ENCODE assay signal across 9 cellular contexts in the genomic region with DNA sequence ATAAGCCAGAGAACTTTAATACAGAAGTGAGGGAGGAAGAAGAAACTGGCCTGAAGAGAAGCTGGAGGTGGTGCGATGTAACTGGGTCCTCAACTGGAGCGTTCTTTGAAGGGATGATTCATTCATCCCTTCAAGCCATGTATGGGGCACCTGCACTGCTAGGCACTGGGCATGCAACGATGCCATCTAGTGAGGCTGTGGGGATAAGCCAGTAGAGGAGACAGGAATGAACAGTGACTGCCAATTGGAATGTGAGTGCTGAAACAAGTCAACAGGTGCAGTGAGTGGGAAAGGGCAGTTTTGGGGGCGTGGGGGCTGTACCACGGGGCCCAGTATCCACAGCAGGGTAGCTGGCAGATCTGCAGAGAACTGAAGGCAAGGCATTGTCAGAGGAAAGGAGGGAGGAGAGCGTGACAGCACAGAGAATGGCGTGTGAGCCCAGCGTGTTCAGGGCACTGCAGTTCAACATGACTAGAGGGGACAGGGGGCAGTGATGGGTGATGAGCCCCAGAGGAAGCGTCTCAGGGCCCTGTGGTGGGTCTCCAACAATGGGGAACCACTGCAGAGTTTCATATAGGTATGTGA. TPM values are rescaled to one million over a fixed set of nuclear protein-coding genes. Genes with fewer than 3 reads are reported as not detected.
A peak's percentile ranks its signal among the peaks of the same experiment; 100 is the strongest.
DNase-seq lines count a peak whose midpoint lies in the region; ATAC-seq and TF ChIP-seq lines count a peak whose summit lies in the region.
"Had no signal": no experiment of that assay in that cellular context is flagged by ENCODE, and none has a peak within 500 bp of the region (broad histone marks: within the 10 kb centered on the region; RNA-seq: fewer than 3 reads in every experiment).

No MANE protein-coding gene starts in this region.

- H4K20me1 ChIP-seq in PC-9 (ENCODE audit: insufficient read depth) = no peaks in the 10 kb centered on the region

- CTCF ChIA-PET in PC-9 (lab: Charles Lee) = interaction anchor here (0.6 kb wide), 2 partner anchors 16 to 1066 kb away, joined by 3 to 4 read pairs; no protein-coding TSS in a partner anchor

- intact Hi-C loops in PC-9 (cut with micrococcal nuclease; ENCODE audit: unreplicated experiment) = loop anchor here (1.0 to 5.0 kb wide), 3 partner anchors 42 to 351 kb away; partner anchors contain the start of genes GLCE and RPLP1
- intact Hi-C loops in testis (cut with DNase I; ENCODE audit: low total_unique reads) = no loop called here

- no TSS peak for BruUV-seq in PC-9 (replicated peaks; lab: Mats Ljungman, UMichigan)

- no peak for ATAC-seq in GM19328 (IDR thresholded peaks at IDR 0.05; ENCODE audit: unreplicated experiment)
- ATAC-seq in HG03469 (IDR thresholded peaks at IDR 0.05; ENCODE audit: unreplicated experiment) = no peak

- H3K79me2 ChIP-seq in PC-9 (ENCODE audit: low read depth) = peaks cover 20% of the 10 kb centered on the region

- peaks cover 7% of the 10 kb centered on the region; the same call in 1 of the 2 replicates for H3F3A ChIP-seq in PC-9 (ENCODE audit: insufficient read depth, low read depth)

- no peak overlapping the region for H3K27ac ChIP-seq in PC-9
- no peak overlapping the region for H3K27ac ChIP-seq in testis
- H3K27ac ChIP-seq: dorsolateral prefrontal cortex had no signal

- POLR2A ChIA-PET in PC-9 (lab: Charles Lee; ENCODE audit: unreplicated experiment) = interaction anchor here (0.5 kb wide), 1 partner anchor 163 kb away, joined by 5 read pairs; no protein-coding TSS in a partner anchor

- WGBS in testis, 2 donors = 72 to 79% methylated on average over 9 of the region's 9 CpGs

- peaks cover 36% of the 10 kb centered on the region for H3K4me1 ChIP-seq in PC-9 (replicated peaks; ENCODE audit: insufficient read depth)
- H3K4me1 ChIP-seq in testis = no peaks in the 10 kb centered on the region

- H3K4me2 ChIP-seq in PC-9 = no peak overlapping the region

- no peaks in the 10 kb centered on the region for H3K36me3 ChIP-seq in PC-9 (ENCODE audit: low read depth)
- H3K36me3 ChIP-seq in testis (ENCODE audit: low read depth, missing control alignments) = no peaks in the 10 kb centered on the region

- H3K4me3 ChIP-seq in PC-9 (no peak overlapping the region), fibroblast of mammary gland (ENCODE audit: control insufficient read depth, low read depth, low read length) (no peak overlapping the region), testis (no peak overlapping the region)
- H3K4me3 ChIP-seq: dorsolateral prefrontal cortex had no signal

- H3K9me3 ChIP-seq in PC-9 (ENCODE audit: insufficient read depth, low read depth) = no peaks in the 10 kb centered on the region
- no peaks in the 10 kb centered on the region for H3K9me3 ChIP-seq in testis

- no peak for TF ChIP-seq POLR2A in testis (IDR thresholded peaks at IDR 0.05)

- DNase-seq in Ammon's horn (ENCODE audit: low spot score) (peak; percentile 54), H4 (ENCODE audit: low spot score) (peak; percentile 72), PC-9 (peak; percentile 62 to 71), fibroblast of mammary gland (ENCODE audit: low read depth) (no peak), testis (peak; percentile 55)
- no peak for DNase-seq in central memory CD4-positive, alpha-beta T cell

- H3K27me3 ChIP-seq in PC-9 (ENCODE audit: insufficient read depth, low read depth) (no peaks in the 10 kb centered on the region), testis (no peaks in the 10 kb centered on the region)
- H3K27me3 ChIP-seq: dorsolateral prefrontal cortex had no signal

- TF ChIP-seq CTCF in PC-9 (conservative IDR thresholded peaks at IDR 0.05) (peak; percentile 56; the same call in 1 of the 2 replicates), fibroblast of mammary gland (conservative IDR thresholded peaks at IDR 0.05; ENCODE audit: control insufficient read depth, insufficient read depth, low read depth, low read length) (peak; percentile 28), testis (IDR thresholded peaks at IDR 0.05) (no peak)

- H3K9me2 ChIP-seq in PC-9 (ENCODE audit: insufficient read depth) = no peaks in the 10 kb centered on the region

- no peak overlapping the region for H2AFZ ChIP-seq in PC-9

RNA-seq across cellular contexts. Expression of gene KIF23, which starts 3.8 kb away (rescaled TPM):
- total RNA-seq in H4 (2014; rRNA removed; shearing (Covaris generic)) = 45.0 and 67.5 TPM in 2 replicates
- 78.7 and 100 TPM in 2 replicates for total RNA-seq in PC-9 (2021)
- total RNA-seq in testis = 10 to 100 TPM; 17.1 to 23.9 TPM
- 28.4 TPM for polyA plus RNA-seq in testis (ENCODE audit: insufficient read depth, low read depth, low replicate concordance)

RNA-seq across cellular contexts. Expression of gene RPLP1, which starts 42.2 kb away (rescaled TPM):
- 93.2 and 187 TPM in 2 replicates for total RNA-seq in H4 (2014; rRNA removed; shearing (Covaris generic))
- total RNA-seq in PC-9 (2021) (1,651 and 3,001 TPM in 2 replicates), testis (100 to 1,000 TPM; 245 to 513 TPM)
- 1,127 TPM for polyA plus RNA-seq in testis (ENCODE audit: insufficient read depth, low read depth, low replicate concordance)

Comparison
In these comparisons a context has a peak if more than half of its experiments do, and no peak if none do; other contexts are left out.
1. DNase-seq: peak in Ammon's horn (single experiment), H4 (single experiment), PC-9 (2 of 2) and testis (single experiment); none in fibroblast of mammary gland (single experiment) and central memory CD4-positive, alpha-beta T cell (single experiment).
2. CTCF ChIP-seq: peak in PC-9 (single experiment) and fibroblast of mammary gland (single experiment); none in testis (0 of 3).